ENCODE assay signal across 8 cellular contexts in the genomic region with DNA sequence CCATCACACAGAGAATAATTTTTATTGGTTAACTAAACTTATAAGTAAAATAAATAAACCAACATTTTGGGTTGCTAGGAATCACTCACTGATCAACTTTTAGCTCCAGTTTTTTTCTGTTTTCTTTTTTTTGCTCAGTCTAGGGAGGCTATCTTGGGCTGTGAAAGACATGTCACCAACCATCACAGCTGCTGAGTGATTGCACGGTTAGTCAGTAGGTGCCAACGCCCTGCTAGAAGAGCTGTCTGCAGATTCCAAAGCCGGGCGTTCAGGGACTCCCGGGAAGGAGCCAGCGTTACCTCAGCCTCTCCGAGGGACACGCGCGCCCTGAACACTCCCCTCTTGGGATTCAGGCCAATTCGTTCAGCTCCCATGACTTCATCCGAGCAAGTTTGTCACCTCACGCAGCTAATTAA. TPM values are rescaled to one million over a fixed set of nuclear protein-coding genes. Genes with fewer than 3 reads are reported as not detected.
DNase-seq lines count a peak whose midpoint lies in the region; ATAC-seq, FAIRE-seq and TF ChIP-seq lines count a peak whose summit lies in the region.

No MANE protein-coding gene starts in this region.

- peaks cover 0 to 3% (median under 1%) of the 10 kb centered on the region in 4 donors for H3K9me3 ChIP-seq in liver (ENCODE audit: control insufficient read depth in 4 of 4, low read length in 3 of 4)
- no peaks in the 10 kb centered on the region for H3K9me3 ChIP-seq in thoracic aorta

- TF ChIP-seq CTCF in choroid plexus epithelial cell (conservative IDR thresholded peaks at IDR 0.05; ENCODE audit: low read depth, low read length), result no peak
- no peak for TF ChIP-seq CTCF in liver (IDR thresholded peaks at IDR 0.05; ENCODE audit: low read depth, low read length, missing input control)
- TF ChIP-seq CTCF in thoracic aorta (IDR thresholded peaks at IDR 0.05), result no peak

- H3K4me1 ChIP-seq in liver (ENCODE audit: control insufficient read depth in 4 of 4, insufficient read depth in 4 of 4, low read length in 3 of 4) (peaks cover 9 to 30% (median 25%) of the 10 kb centered on the region in 4 donors), thoracic aorta (ENCODE audit: control insufficient read depth in 1 of 2, low read depth in 2 of 2) (peaks cover 30 to 43% of the 10 kb centered on the region in 2 donors)

- H3K36me3 ChIP-seq in liver (ENCODE audit: control insufficient read depth in 4 of 4, insufficient read depth in 3 of 4, low read depth in 1 of 4, low read length in 3 of 4) (no peaks in the 10 kb centered on the region), thoracic aorta (no peaks in the 10 kb centered on the region)

- ATAC-seq in HG03175 (IDR thresholded peaks at IDR 0.05; ENCODE audit: unreplicated experiment) (peak; percentile 28), thoracic aorta (ENCODE audit: insufficient number of reproducible peaks, low FRiP score, low read depth) (peak; percentile 71)

- H3K9ac ChIP-seq in liver (ENCODE audit: low read depth in 1 of 2, low read length in 2 of 2), result peak overlapping the region; percentile 92 to 95

- peak overlapping the region; percentile 85 to 98 for H3K27ac ChIP-seq in liver (ENCODE audit: low read depth in 1 of 2, low read length in 2 of 2)
- peak overlapping the region; percentile 90 to 91 for H3K27ac ChIP-seq in thoracic aorta

- DNase-seq in COLO829 (ENCODE audit: low spot score) (peak; percentile 40), GM19239 (ENCODE audit: insufficient read length, low spot score) (peak; percentile 27), RPMI7951 (ENCODE audit: low read depth) (peak; percentile 93), choroid plexus epithelial cell (ENCODE audit: low read depth) (peak; percentile 82), thoracic aorta (ENCODE audit: low spot score) (peak; percentile 24), hippocampal formation (lab: John Stamatoyannopoulos, UW) (no peak)

- FAIRE-seq in GM19239 (lab: Jason Lieb, UNC), result no peak

- H3K4me3 ChIP-seq in choroid plexus epithelial cell (ENCODE audit: low read depth, low read length) (peak overlapping the region; percentile 99), liver (ENCODE audit: low read depth in 1 of 3, low read length in 3 of 3) (peak overlapping the region; percentile 65 to 93 (median 92)), thoracic aorta (peak overlapping the region; percentile 80)

- no peak for TF ChIP-seq RAD21 in liver (IDR thresholded peaks at IDR 0.05)

- WGBS in liver, result under 1% methylated on average over 13 of the region's 13 CpGs

- H3K27me3 ChIP-seq in liver (ENCODE audit: control insufficient read depth in 4 of 4, insufficient read depth in 4 of 4, low read length in 3 of 4) (no peaks in the 10 kb centered on the region), thoracic aorta (replicated peaks; ENCODE audit: insufficient read depth) (no peaks in the 10 kb centered on the region)

TF ChIP-seq in liver, 16 proteins besides CTCF, POLR2A, EP300 and RAD21:
- no peak for TF ChIP-seq FOXA1 (IDR thresholded peaks at IDR 0.05)
- TF ChIP-seq, protein P1, sequence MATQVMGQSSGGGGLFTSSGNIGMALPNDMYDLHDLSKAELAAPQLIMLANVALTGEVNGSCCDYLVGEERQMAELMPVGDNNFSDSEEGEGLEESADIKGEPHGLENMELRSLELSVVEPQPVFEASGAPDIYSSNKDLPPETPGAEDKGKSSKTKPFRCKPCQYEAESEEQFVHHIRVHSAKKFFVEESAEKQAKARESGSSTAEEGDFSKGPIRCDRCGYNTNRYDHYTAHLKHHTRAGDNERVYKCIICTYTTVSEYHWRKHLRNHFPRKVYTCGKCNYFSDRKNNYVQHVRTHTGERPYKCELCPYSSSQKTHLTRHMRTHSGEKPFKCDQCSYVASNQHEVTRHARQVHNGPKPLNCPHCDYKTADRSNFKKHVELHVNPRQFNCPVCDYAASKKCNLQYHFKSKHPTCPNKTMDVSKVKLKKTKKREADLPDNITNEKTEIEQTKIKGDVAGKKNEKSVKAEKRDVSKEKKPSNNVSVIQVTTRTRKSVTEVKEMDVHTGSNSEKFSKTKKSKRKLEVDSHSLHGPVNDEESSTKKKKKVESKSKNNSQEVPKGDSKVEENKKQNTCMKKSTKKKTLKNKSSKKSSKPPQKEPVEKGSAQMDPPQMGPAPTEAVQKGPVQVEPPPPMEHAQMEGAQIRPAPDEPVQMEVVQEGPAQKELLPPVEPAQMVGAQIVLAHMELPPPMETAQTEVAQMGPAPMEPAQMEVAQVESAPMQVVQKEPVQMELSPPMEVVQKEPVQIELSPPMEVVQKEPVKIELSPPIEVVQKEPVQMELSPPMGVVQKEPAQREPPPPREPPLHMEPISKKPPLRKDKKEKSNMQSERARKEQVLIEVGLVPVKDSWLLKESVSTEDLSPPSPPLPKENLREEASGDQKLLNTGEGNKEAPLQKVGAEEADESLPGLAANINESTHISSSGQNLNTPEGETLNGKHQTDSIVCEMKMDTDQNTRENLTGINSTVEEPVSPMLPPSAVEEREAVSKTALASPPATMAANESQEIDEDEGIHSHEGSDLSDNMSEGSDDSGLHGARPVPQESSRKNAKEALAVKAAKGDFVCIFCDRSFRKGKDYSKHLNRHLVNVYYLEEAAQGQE (IDR thresholded peaks at IDR 0.05), result no peak
- no peak for TF ChIP-seq YY1 (IDR thresholded peaks at IDR 0.05)
- no peak for TF ChIP-seq NR2F2 (IDR thresholded peaks at IDR 0.05)
- no peak for TF ChIP-seq JUND (IDR thresholded peaks at IDR 0.05)
- no peak for TF ChIP-seq HNF4G (IDR thresholded peaks at IDR 0.05)
- TF ChIP-seq TAF1 (conservative IDR thresholded peaks at IDR 0.05), result no peak
- TF ChIP-seq, protein P2, sequence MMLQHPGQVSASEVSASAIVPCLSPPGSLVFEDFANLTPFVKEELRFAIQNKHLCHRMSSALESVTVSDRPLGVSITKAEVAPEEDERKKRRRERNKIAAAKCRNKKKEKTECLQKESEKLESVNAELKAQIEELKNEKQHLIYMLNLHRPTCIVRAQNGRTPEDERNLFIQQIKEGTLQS (IDR thresholded peaks at IDR 0.05), result peak; percentile 9

RNA-seq across cellular contexts. Expression of a gene that starts 0.6 kb away (rescaled TPM):
- 37.1 and 48.5 TPM in 2 replicates for total RNA-seq in RPMI7951 (2014; rRNA removed; shearing (Covaris generic))
- total RNA-seq in liver (10 to 100 TPM in 1 of 2 donors, 1 to 10 TPM in 1; 8.3 to 32.4 TPM), thoracic aorta (10 to 100 TPM; 26.1 to 28.4 TPM)
- 1 to 10 TPM; 4.9 to 5.1 TPM for polyA plus RNA-seq in liver

RNA-seq across cellular contexts. Expression of a gene that starts 26.2 kb away (rescaled TPM):
- total RNA-seq in RPMI7951 (2014; rRNA removed; shearing (Covaris generic)), result 53.9 and 61.7 TPM in 2 replicates
- total RNA-seq in liver, result 1 to 10 TPM; 2.2 to 7.8 TPM
- 1 to 10 TPM; 1.0 to 1.3 TPM for polyA plus RNA-seq in liver
- 100 to 1,000 TPM in 1 of 2 donors, 10 to 100 TPM in 1; 82.2 to 109 TPM for total RNA-seq in thoracic aorta

Comparison
In these comparisons a context has a peak if more than half of its experiments do, and no peak if none do; other contexts are left out.
1. DNase-seq: peak in COLO829 (single experiment), GM19239 (single experiment), RPMI7951 (single experiment), choroid plexus epithelial cell (single experiment) and thoracic aorta (single experiment); none in hippocampal formation (0 of 2).
2. Peak in every context shown above with its lines, with median percentiles within 50 percentile points of each other: H3K4me3 ChIP-seq.